Comparison of ENCODE assay signal across 18 cellular contexts in the genomic region with DNA sequence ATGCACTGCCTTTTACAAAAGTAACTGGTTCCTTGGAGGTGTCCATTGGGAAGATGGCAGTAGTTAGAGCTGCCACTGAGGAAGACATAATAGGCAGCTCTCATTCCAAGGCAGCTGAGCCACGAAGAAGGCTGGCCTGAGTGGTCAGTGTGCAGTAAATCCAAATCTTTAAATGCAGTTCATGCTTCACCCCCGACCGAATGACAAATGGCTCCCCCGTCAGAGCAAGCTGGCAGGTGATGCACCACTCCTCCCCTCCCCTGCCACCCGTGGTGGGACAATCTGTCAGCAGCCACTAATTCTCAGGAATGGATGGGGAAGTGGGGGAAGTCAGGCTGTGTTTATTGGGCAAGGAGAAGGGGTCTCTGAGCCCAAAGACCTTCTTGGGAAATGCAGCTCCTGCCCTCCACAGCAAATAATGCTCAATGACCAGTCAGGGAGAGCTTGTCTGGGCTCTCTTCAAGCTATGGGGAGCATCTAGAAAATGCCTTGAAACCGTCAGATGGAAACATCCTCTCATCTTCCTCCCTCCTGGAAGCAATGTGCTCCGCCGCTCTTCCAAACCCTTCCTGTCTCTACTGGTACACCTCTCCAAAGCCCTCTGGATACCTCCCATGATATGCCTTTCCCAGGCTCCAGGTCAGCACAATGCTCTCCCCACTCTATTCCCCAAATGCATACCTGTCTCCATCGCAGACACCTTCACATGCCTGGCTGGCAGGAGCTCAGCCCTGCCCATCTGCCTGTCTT.
DNase-seq lines count a peak whose midpoint lies in the region; ATAC-seq, FAIRE-seq and TF ChIP-seq lines count a peak whose summit lies in the region.
"Had no signal": no experiment of that assay in that cellular context is flagged by ENCODE, and none has a peak within 500 bp of the region (broad histone marks: within the 10 kb centered on the region; RNA-seq: fewer than 3 reads in every experiment).

No MANE protein-coding gene starts in this region.

- peak overlapping the region; percentile 27 for H3K27ac Mint-ChIP-seq in activated CD8-positive, alpha-beta T cell treated with anti-CD3 and anti-CD28 coated beads, Interleukin-2, amount 10 ng/mL, durations not matched to agents 7 days and 5 days
- no peak overlapping the region for H3K27ac Mint-ChIP-seq in activated CD8-positive, alpha-beta T cell treated with anti-CD3 and anti-CD28 coated beads for 36 hours
- no peak overlapping the region for H3K27ac Mint-ChIP-seq in nephron progenitor cell
- H3K27ac Mint-ChIP-seq: IgD-negative memory B cell had no signal

- H3K4me1 Mint-ChIP-seq in activated CD8-positive, alpha-beta T cell treated with anti-CD3 and anti-CD28 coated beads, Interleukin-2, amount 10 ng/mL, durations not matched to agents 7 days and 5 days (ENCODE audit: low read depth) = peaks cover 36% of the 10 kb centered on the region
- H3K4me1 Mint-ChIP-seq in activated CD8-positive, alpha-beta T cell treated with anti-CD3 and anti-CD28 coated beads for 36 hours (ENCODE audit: low read depth) = peaks cover 19% of the 10 kb centered on the region
- peaks cover 74% of the 10 kb centered on the region for H3K4me1 Mint-ChIP-seq in nephron progenitor cell
- H3K4me1 Mint-ChIP-seq: IgD-negative memory B cell had no signal

- H3K9me3 Mint-ChIP-seq in activated CD8-positive, alpha-beta T cell treated with anti-CD3 and anti-CD28 coated beads, Interleukin-2, amount 10 ng/mL, durations not matched to agents 7 days and 5 days (ENCODE audit: insufficient read depth) = no peaks in the 10 kb centered on the region
- no peaks in the 10 kb centered on the region for H3K9me3 Mint-ChIP-seq in activated CD8-positive, alpha-beta T cell treated with anti-CD3 and anti-CD28 coated beads for 36 hours
- H3K9me3 Mint-ChIP-seq in nephron progenitor cell = no peaks in the 10 kb centered on the region
- H3K9me3 Mint-ChIP-seq: IgD-negative memory B cell had no signal

- CTCF ChIA-PET in activated CD8-positive, alpha-beta T cell treated with anti-CD3 and anti-CD28 coated beads, Interleukin-2, amount 10 ng/mL, durations not matched to agents 7 days and 5 days (lab: Charles Lee) = interaction anchor here (1.1 to 2.4 kb wide), 3 partner anchors 10 to 273 kb away, joined by 3 to 10 read pairs (median 4); no protein-coding TSS in a partner anchor
- CTCF ChIA-PET in activated CD8-positive, alpha-beta T cell treated with anti-CD3 and anti-CD28 coated beads for 36 hours (lab: Charles Lee) = interaction anchor here (1.5 kb wide), 1 partner anchor 9 kb away, joined by 5 read pairs; no protein-coding TSS in a partner anchor

- ATAC-seq in activated CD8-positive, alpha-beta T cell treated with anti-CD3 and anti-CD28 coated beads, Interleukin-2, amount 10 ng/mL, durations not matched to agents 7 days and 5 days = no peak
- no peak for ATAC-seq in activated CD8-positive, alpha-beta T cell treated with anti-CD3 and anti-CD28 coated beads for 36 hours
- ATAC-seq: A549, Panc1 had no signal

- intact Hi-C loops in activated CD8-positive, alpha-beta T cell treated with anti-CD3 and anti-CD28 coated beads for 36 hours (cut with micrococcal nuclease) = no loop called here

- POLR2A ChIA-PET in activated CD8-positive, alpha-beta T cell treated with anti-CD3 and anti-CD28 coated beads, Interleukin-2, amount 10 ng/mL, durations not matched to agents 7 days and 5 days (lab: Charles Lee) = interaction anchor here (1.2 kb wide), 1 partner anchor 20 kb away, joined by 3 read pairs; no protein-coding TSS in a partner anchor
- POLR2A ChIA-PET in activated CD8-positive, alpha-beta T cell treated with anti-CD3 and anti-CD28 coated beads for 36 hours (lab: Charles Lee) = interaction anchor here (0.7 kb wide), 1 partner anchor 36 kb away, joined by 3 read pairs; no protein-coding TSS in a partner anchor

- peaks cover 2% of the 10 kb centered on the region for H3K36me3 Mint-ChIP-seq in activated CD8-positive, alpha-beta T cell treated with anti-CD3 and anti-CD28 coated beads, Interleukin-2, amount 10 ng/mL, durations not matched to agents 7 days and 5 days (ENCODE audit: low read depth)
- no peaks in the 10 kb centered on the region for H3K36me3 Mint-ChIP-seq in activated CD8-positive, alpha-beta T cell treated with anti-CD3 and anti-CD28 coated beads for 36 hours (ENCODE audit: low read depth)
- no peaks in the 10 kb centered on the region for H3K36me3 Mint-ChIP-seq in nephron progenitor cell (ENCODE audit: low read depth)
- H3K36me3 Mint-ChIP-seq: IgD-negative memory B cell had no signal

- H3K4me3 Mint-ChIP-seq in activated CD8-positive, alpha-beta T cell treated with anti-CD3 and anti-CD28 coated beads, Interleukin-2, amount 10 ng/mL, durations not matched to agents 7 days and 5 days = no peak overlapping the region
- no peak overlapping the region for H3K4me3 Mint-ChIP-seq in activated CD8-positive, alpha-beta T cell treated with anti-CD3 and anti-CD28 coated beads for 36 hours
- H3K4me3 Mint-ChIP-seq in nephron progenitor cell = peak overlapping the region; percentile 12
- H3K4me3 Mint-ChIP-seq: IgD-negative memory B cell had no signal

- no peak for DNase-seq in activated CD8-positive, alpha-beta T cell treated with anti-CD3 and anti-CD28 coated beads, Interleukin-2, amount 10 ng/mL, durations not matched to agents 7 days and 5 days
- DNase-seq in activated CD8-positive, alpha-beta T cell treated with anti-CD3 and anti-CD28 coated beads for 36 hours = no peak
- DNase-seq in NCI-H2171 treated with DMSO at 0.1 percent for 48 hours (lab: John Stamatoyannopoulos, UW) (peak; percentile 61), cerebellar nuclear complex (lab: John Stamatoyannopoulos, UW) (peak; percentile 65 to 81), nephron progenitor cell (peak; percentile 29), RCC 7860 (ENCODE audit: low spot score) (no peak), UCSD-AML1 (lab: John Stamatoyannopoulos, UW; ENCODE audit: unreplicated experiment) (no peak)
- DNase-seq: COR-L47, DMS53, MV-4-11, NCI-H1436, NCI-H2081, NCI-H226, NCI-H748 treated with DMSO at 0.1 percent for 48 hours, Right ventricle myocardium superior had no signal

- no peak for TF ChIP-seq CTCF in activated CD8-positive, alpha-beta T cell treated with anti-CD3 and anti-CD28 coated beads for 36 hours (IDR thresholded peaks at IDR 0.05)
- no peak for TF ChIP-seq CTCF in nephron progenitor cell (IDR thresholded peaks at IDR 0.05)

- no peaks in the 10 kb centered on the region for H3K27me3 Mint-ChIP-seq in activated CD8-positive, alpha-beta T cell treated with anti-CD3 and anti-CD28 coated beads, Interleukin-2, amount 10 ng/mL, durations not matched to agents 7 days and 5 days (ENCODE audit: low read depth)
- H3K27me3 Mint-ChIP-seq in activated CD8-positive, alpha-beta T cell treated with anti-CD3 and anti-CD28 coated beads for 36 hours = no peaks in the 10 kb centered on the region
- peaks cover 16% of the 10 kb centered on the region for H3K27me3 Mint-ChIP-seq in nephron progenitor cell (ENCODE audit: low read depth, poor library complexity)

- no peak for FAIRE-seq in RCC 7860 (lab: Jason Lieb, UNC)
- FAIRE-seq: A549 had no signal

Comparison
In these comparisons a context has a peak if more than half of its experiments do, and no peak if none do; other contexts are left out.
1. DNase-seq: peak in NCI-H2171 treated with DMSO at 0.1 percent for 48 hours (single experiment), cerebellar nuclear complex (2 of 2) and nephron progenitor cell (single experiment); none in activated CD8-positive, alpha-beta T cell treated with anti-CD3 and anti-CD28 coated beads, Interleukin-2, amount 10 ng/mL, durations not matched to agents 7 days and 5 days (single experiment), activated CD8-positive, alpha-beta T cell treated with anti-CD3 and anti-CD28 coated beads for 36 hours (single experiment), RCC 7860 (single experiment) and UCSD-AML1 (single experiment).